In genomic region chr6:105189026-105189680, GRCh38 we compare ENCODE assay signal across 28 cellular contexts. TPM values are rescaled to one million over a fixed set of nuclear protein-coding genes. Genes with fewer than 3 reads are reported as not detected.
"Had no signal": no experiment of that assay in that cellular context is flagged by ENCODE, and none has a peak within 500 bp of the region (broad histone marks: within the 10 kb centered on the region; RNA-seq: fewer than 3 reads in every experiment).

No MANE protein-coding gene starts in this region.

- H3K36me3 Mint-ChIP-seq: mesothelial cell of epicardium; naive B cell; natural killer cell; stimulated activated naive B cell treated with anti-CD40 and anti-IgM and Interleukin-4, amounts not matched to agents 10 μg/mL and 1 μg/mL and 100 μg/mL, for 72 hours had no signal

- H3K9me3 Mint-ChIP-seq: naive B cell; natural killer cell; nephron progenitor cell; stimulated activated naive B cell treated with anti-CD40 and anti-IgM and Interleukin-4, amounts not matched to agents 10 μg/mL and 1 μg/mL and 100 μg/mL, for 72 hours had no signal

- H3K4me3 Mint-ChIP-seq: mesothelial cell of epicardium; naive B cell; natural killer cell; nephron progenitor cell; stimulated activated naive B cell treated with anti-CD40 and anti-IgM and Interleukin-4, amounts not matched to agents 10 μg/mL and 1 μg/mL and 100 μg/mL, for 72 hours had no signal

- H3K27ac Mint-ChIP-seq: mesothelial cell of epicardium; natural killer cell; nephron progenitor cell; progenitor cell of endocrine pancreas; stimulated activated naive B cell treated with anti-CD40 and anti-IgM and Interleukin-4, amounts not matched to agents 10 μg/mL and 1 μg/mL and 100 μg/mL, for 72 hours had no signal

- H3K4me1 ChIP-seq: left lung, lower lobe of right lung, right atrium auricular region, right lobe of liver, stomach, testis, thyroid gland, transverse colon, upper lobe of left lung, vagina had no signal

- H3K36me3 ChIP-seq: left lung, lower lobe of right lung, ovary, right atrium auricular region, right lobe of liver, stomach, thyroid gland, transverse colon, upper lobe of left lung, vagina had no signal

- H3K4me3 ChIP-seq: left lung, lower lobe of right lung, ovary, right atrium auricular region, right lobe of liver, skin epidermis, stomach, testis, thyroid gland, transverse colon, upper lobe of left lung, vagina had no signal

- H3K4me1 Mint-ChIP-seq: naive B cell; natural killer cell; nephron progenitor cell; stimulated activated naive B cell treated with anti-CD40 and anti-IgM and Interleukin-4, amounts not matched to agents 10 μg/mL and 1 μg/mL and 100 μg/mL, for 72 hours had no signal

- H3K27ac ChIP-seq: left lung, lower lobe of right lung, ovary, right atrium auricular region, right lobe of liver, skin epidermis, stomach, testis, thyroid gland, transverse colon, upper lobe of left lung, vagina had no signal

- DNase-seq: hippocampal formation; left colon; left lung; lower lobe of right lung; mesendoderm; naive B cell; natural killer cell; nephron progenitor cell; ovary; right lobe of liver; stimulated activated CD4-positive, alpha-beta T cell treated with anti-CD3 and anti-CD28 coated beads, Interleukin-12 subunit alpha, Interleukin-12 subunit beta, amount 100 ng/mL, for 4 hours; stimulated activated CD4-positive, alpha-beta T cell treated with anti-CD3 and anti-CD28 coated beads, Interleukin-15, amount 100 ng/mL, for 24 hours; stimulated activated CD4-positive, alpha-beta T cell treated with anti-CD3 and anti-CD28 coated beads, Interleukin-2, amount 100 ng/mL, for 24 hours; stimulated activated CD4-positive, alpha-beta T cell treated with anti-CD3 and anti-CD28 coated beads, Interleukin-4, amount 100 ng/mL, for 1 hour; stimulated activated naive B cell treated with anti-CD40 and anti-IgM and Interleukin-4, amounts not matched to agents 10 μg/mL and 1 μg/mL and 100 μg/mL, for 72 hours; stimulated activated naive CD8-positive, alpha-beta T cell treated with anti-CD3 and anti-CD28 coated beads, Interleukin-15, Interleukin-2, amounts not matched to agents 100 U/mL and 50 U/mL, for 24 hours; stomach; testis; thyroid gland; transverse colon; upper lobe of left lung had no signal

- ATAC-seq: left colon; left lung; lower lobe of right lung; natural killer cell; right lobe of liver; stimulated activated naive B cell treated with anti-CD40 and anti-IgM and Interleukin-4, amounts not matched to agents 10 μg/mL and 1 μg/mL and 100 μg/mL, for 72 hours; stimulated activated naive CD8-positive, alpha-beta T cell treated with anti-CD3 and anti-CD28 coated beads, Interleukin-15, Interleukin-2, amounts not matched to agents 100 U/mL and 50 U/mL, for 24 hours had no signal

- H3K9me3 ChIP-seq: left lung, lower lobe of right lung, ovary, right atrium auricular region, right lobe of liver, stomach, testis, thyroid gland, transverse colon, upper lobe of left lung, vagina had no signal

- H3K27me3 Mint-ChIP-seq: progenitor cell of endocrine pancreas had no signal

- H3K27me3 ChIP-seq: ovary, right atrium auricular region, right lobe of liver, stomach, testis, thyroid gland, upper lobe of left lung, vagina had no signal

RNA-seq across cellular contexts. Expression of gene POPDC3, which starts 9.3 kb away (rescaled TPM):
- total RNA-seq: left colon, liver, mononuclear cell, natural killer cell, right lobe of liver, vagina had no signal
- polyA plus RNA-seq: liver had no signal
